ENCODE assay signal across 14 cellular contexts in the genomic region with DNA sequence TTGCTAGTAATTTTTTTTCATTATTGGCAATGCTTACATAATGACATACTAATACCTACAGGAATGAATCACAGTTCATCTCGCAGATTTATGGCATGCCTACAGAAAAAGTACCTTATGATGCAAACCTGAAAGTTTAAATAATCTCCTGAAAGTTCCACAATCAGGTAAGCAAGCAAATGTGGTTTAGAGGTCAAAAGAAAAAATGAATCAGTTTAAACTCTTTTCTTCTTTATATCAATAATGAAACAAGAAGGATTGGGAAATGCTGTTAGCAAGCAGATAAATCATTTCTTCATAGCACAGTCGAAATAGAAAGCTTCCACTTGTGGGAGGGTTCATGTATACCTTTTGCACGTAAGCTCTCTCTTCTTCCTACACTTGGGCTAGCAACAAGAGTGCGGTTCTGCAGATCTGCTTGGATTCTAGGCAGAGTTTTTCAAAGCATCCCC. TPM values are rescaled to one million over a fixed set of nuclear protein-coding genes. Genes with fewer than 3 reads are reported as not detected.
DNase-seq lines count a peak whose midpoint lies in the region; ATAC-seq and TF ChIP-seq lines count a peak whose summit lies in the region.
"Had no signal": no experiment of that assay in that cellular context is flagged by ENCODE, and none has a peak within 500 bp of the region (broad histone marks: within the 10 kb centered on the region; RNA-seq: fewer than 3 reads in every experiment).

No MANE protein-coding gene starts in this region.

- no peaks in the 10 kb centered on the region for H3K9me3 ChIP-seq in smooth muscle cell (replicated peaks; ENCODE audit: low read depth)
- H3K9me3 ChIP-seq: lower lobe of right lung, thoracic aorta had no signal

- ATAC-seq in GM18508 (IDR thresholded peaks at IDR 0.05; ENCODE audit: insufficient read depth, unreplicated experiment) (peak; percentile 97), GM19463 (IDR thresholded peaks at IDR 0.05; ENCODE audit: unreplicated experiment) (peak; percentile 89), HG03045 (IDR thresholded peaks at IDR 0.05; ENCODE audit: unreplicated experiment) (peak; percentile 81)
- ATAC-seq: lower lobe of right lung had no signal

- H3K9me3 Mint-ChIP-seq in activated T-helper 1 cell treated with anti-CD3 and anti-CD28 coated beads, Interleukin-12 subunit alpha, Interleukin-12 subunit beta, Interleukin-2, Interleukin-4 antibody, amounts not matched to agents 30 ng/mL and 10 ng/mL and 1 ng/mL, durations not matched to agents 14 hours and 24 hours and 36 hours = no peaks in the 10 kb centered on the region

- no peaks in the 10 kb centered on the region for H3K27me3 ChIP-seq in smooth muscle cell (ENCODE audit: low read depth)

- peaks cover 4% of the 10 kb centered on the region for H3K36me3 Mint-ChIP-seq in activated T-helper 1 cell treated with anti-CD3 and anti-CD28 coated beads, Interleukin-12 subunit alpha, Interleukin-12 subunit beta, Interleukin-2, Interleukin-4 antibody, amounts not matched to agents 30 ng/mL and 10 ng/mL and 1 ng/mL, durations not matched to agents 14 hours and 24 hours and 36 hours (ENCODE audit: low read depth)

- no peaks in the 10 kb centered on the region for H3K36me3 ChIP-seq in smooth muscle cell (ENCODE audit: low read depth)
- H3K36me3 ChIP-seq: lower lobe of right lung, thoracic aorta had no signal

- H2AFZ ChIP-seq in smooth muscle cell (ENCODE audit: low read depth) = no peak overlapping the region

- no peak for DNase-seq in activated T-helper 1 cell treated with anti-CD3 and anti-CD28 coated beads, Interleukin-12 subunit alpha, Interleukin-12 subunit beta, Interleukin-2, Interleukin-4 antibody, amounts not matched to agents 30 ng/mL and 10 ng/mL and 1 ng/mL, durations not matched to agents 14 hours and 24 hours and 36 hours (ENCODE audit: low spot score)
- no peak for DNase-seq in smooth muscle cell (lab: John Stamatoyannopoulos, UW; ENCODE audit: unreplicated experiment)
- no peak for DNase-seq in DMS53 treated with DMSO at 0.1 percent for 48 hours (lab: John Stamatoyannopoulos, UW; ENCODE audit: unreplicated experiment)
- no peak for DNase-seq in NK-92 treated with Interleukin-12 subunit alpha and Interleukin-12 subunit beta, amount 100 ng/mL, for 24 hours (lab: John Stamatoyannopoulos, UW)
- DNase-seq in cerebellum (ENCODE audit: low spot score) = no peak
- DNase-seq: activated effector memory CD4-positive, alpha-beta T cell treated with anti-CD3 and anti-CD28 coated beads, Interleukin-2, amount 50 U/mL, for 16 hours; DMS 273 treated with DMSO at 0.1 percent for 48 hours; lower lobe of right lung; NCI-H2171; small intestine had no signal

- peaks cover 5% of the 10 kb centered on the region for H3K4me1 ChIP-seq in smooth muscle cell (ENCODE audit: low read depth)
- H3K4me1 ChIP-seq: lower lobe of right lung had no signal

- intact Hi-C loops in activated T-helper 1 cell treated with anti-CD3 and anti-CD28 coated beads, Interleukin-12 subunit alpha, Interleukin-12 subunit beta, Interleukin-2, Interleukin-4 antibody, amounts not matched to agents 30 ng/mL and 10 ng/mL and 1 ng/mL, durations not matched to agents 14 hours and 24 hours and 36 hours (cut with micrococcal nuclease) = loop anchor here (1.0 to 2.0 kb wide), 4 partner anchors 14 to 100 kb away; no protein-coding TSS in a partner anchor

- no peak overlapping the region for H3K4me3 ChIP-seq in smooth muscle cell
- H3K4me3 ChIP-seq: lower lobe of right lung, thoracic aorta had no signal

- no peak overlapping the region for H3K4me3 Mint-ChIP-seq in activated T-helper 1 cell treated with anti-CD3 and anti-CD28 coated beads, Interleukin-12 subunit alpha, Interleukin-12 subunit beta, Interleukin-2, Interleukin-4 antibody, amounts not matched to agents 30 ng/mL and 10 ng/mL and 1 ng/mL, durations not matched to agents 14 hours and 24 hours and 36 hours

- TF ChIP-seq CTCF in smooth muscle cell (IDR thresholded peaks at IDR 0.05; ENCODE audit: borderline replicate concordance, insufficient read depth, poor library complexity, severe bottlenecking) = no peak

- peaks cover 12% of the 10 kb centered on the region for H3K4me1 Mint-ChIP-seq in activated T-helper 1 cell treated with anti-CD3 and anti-CD28 coated beads, Interleukin-12 subunit alpha, Interleukin-12 subunit beta, Interleukin-2, Interleukin-4 antibody, amounts not matched to agents 30 ng/mL and 10 ng/mL and 1 ng/mL, durations not matched to agents 14 hours and 24 hours and 36 hours (ENCODE audit: low read depth)

- no peak overlapping the region for H3K4me2 ChIP-seq in smooth muscle cell

- H3F3A ChIP-seq in smooth muscle cell (ENCODE audit: low read depth) = peaks cover 14% of the 10 kb centered on the region

- no peaks in the 10 kb centered on the region for H3K79me2 ChIP-seq in smooth muscle cell (ENCODE audit: low read depth)

- H3K27ac ChIP-seq in smooth muscle cell (ENCODE audit: low read depth) = no peak overlapping the region
- H3K27ac ChIP-seq: lower lobe of right lung, thoracic aorta had no signal

- peak overlapping the region; percentile 54 for H3K27ac Mint-ChIP-seq in activated T-helper 1 cell treated with anti-CD3 and anti-CD28 coated beads, Interleukin-12 subunit alpha, Interleukin-12 subunit beta, Interleukin-2, Interleukin-4 antibody, amounts not matched to agents 30 ng/mL and 10 ng/mL and 1 ng/mL, durations not matched to agents 14 hours and 24 hours and 36 hours

- H3K9ac ChIP-seq in smooth muscle cell (ENCODE audit: low read depth) = no peak overlapping the region

- no peaks in the 10 kb centered on the region for H4K20me1 ChIP-seq in smooth muscle cell (ENCODE audit: low read depth)

- 82% methylated on average over 4 of the region's 4 CpGs for WGBS in smooth muscle cell (ENCODE audit: low lambda C conversion rate)

- H3K27me3 Mint-ChIP-seq in activated T-helper 1 cell treated with anti-CD3 and anti-CD28 coated beads, Interleukin-12 subunit alpha, Interleukin-12 subunit beta, Interleukin-2, Interleukin-4 antibody, amounts not matched to agents 30 ng/mL and 10 ng/mL and 1 ng/mL, durations not matched to agents 14 hours and 24 hours and 36 hours (ENCODE audit: insufficient read depth) = peaks cover 1% of the 10 kb centered on the region

RNA-seq across cellular contexts. Expression of gene MTPN, which starts 53.7 kb away (rescaled TPM):
- total RNA-seq in activated T-helper 1 cell treated with anti-CD3 and anti-CD28 coated beads, Interleukin-12 subunit alpha, Interleukin-12 subunit beta, Interleukin-2, Interleukin-4 antibody, amounts not matched to agents 30 ng/mL and 10 ng/mL and 1 ng/mL, durations not matched to agents 14 hours and 24 hours and 36 hours = 117 and 119 TPM in 2 replicates
- total RNA-seq in smooth muscle cell = 138 and 151 TPM in 2 replicates
- polyA plus RNA-seq in smooth muscle cell = 36.4 and 53.2 TPM in 2 replicates
- 163 TPM for total RNA-seq in cerebellum
